ENCODE assay signal across 8 cellular contexts in genomic region chr6:11575408-11576033, GRCh38. TPM values are rescaled to one million over a fixed set of nuclear protein-coding genes. Genes with fewer than 3 reads are reported as not detected.
A peak's percentile ranks its signal among the peaks of the same experiment; 100 is the strongest.
DNase-seq lines count a peak whose midpoint lies in the region; ATAC-seq and TF ChIP-seq lines count a peak whose summit lies in the region.

No MANE protein-coding gene starts in this region.

- ATAC-seq in GM19467 (IDR thresholded peaks at IDR 0.05; ENCODE audit: unreplicated experiment) (peak; percentile 92), HG03520 (IDR thresholded peaks at IDR 0.05; ENCODE audit: unreplicated experiment) (peak; percentile 95)

- intact Hi-C loops in transverse colon (cut with DNase I; ENCODE audit: low total_unique reads) = no loop called here

- H3K4me1 Mint-ChIP-seq in nephron progenitor cell = no peaks in the 10 kb centered on the region

- no peak for TF ChIP-seq EP300 in transverse colon (IDR thresholded peaks at IDR 0.05; ENCODE audit: low read depth)

- in situ Hi-C loops in transverse colon (cut with MboI; ENCODE audit: low pct_ligation_motif_present in 1 of 4, low pct_unique_long_range_greater_than_20kb in 1 of 4, low sequenced_read_pairs in 3 of 4) = loop anchor here in 2 of 4 donors (10.0 to 25.0 kb wide), 4 partner anchors 81 to 1312 kb away; no protein-coding TSS in a partner anchor

- no peak overlapping the region for H3K27ac Mint-ChIP-seq in nephron progenitor cell

- TF ChIP-seq CTCF in nephron progenitor cell (IDR thresholded peaks at IDR 0.05) (peak; percentile 90), transverse colon (IDR thresholded peaks at IDR 0.05) (peak; percentile 80 to 86 (median 84))

- no peaks in the 10 kb centered on the region for H3K4me1 ChIP-seq in transverse colon

- no peaks in the 10 kb centered on the region for H3K9me3 ChIP-seq in transverse colon

- peak; percentile 87 for DNase-seq in DMS53 (lab: John Stamatoyannopoulos, UW)
- DNase-seq in NOMO-1 treated with dmso at 0.1 percent for 144 hours (lab: John Stamatoyannopoulos, UW; ENCODE audit: unreplicated experiment) = peak; percentile 41
- peak; percentile 17 for DNase-seq in activated T-cell treated with anti-CD3 and anti-CD28 coated beads for 1 hour (ENCODE audit: low read depth)
- DNase-seq in fibroblast of gingiva (ENCODE audit: low read depth) = peak; percentile 76
- peak; percentile 53 for DNase-seq in nephron progenitor cell
- DNase-seq in transverse colon = peak; percentile 57

- no peaks in the 10 kb centered on the region for H3K36me3 Mint-ChIP-seq in nephron progenitor cell (ENCODE audit: low read depth)

- H3K4me3 ChIP-seq in transverse colon = no peak overlapping the region

- no peaks in the 10 kb centered on the region for H3K36me3 ChIP-seq in transverse colon

- TF ChIP-seq POLR2A in transverse colon (IDR thresholded peaks at IDR 0.05) = no peak

- WGBS in transverse colon (ENCODE audit: low coverage in 1 of 2), 2 donors = 42 to 44% methylated on average over 10 of the region's 10 CpGs

- no peak overlapping the region for H3K27ac ChIP-seq in transverse colon

- H3K27me3 ChIP-seq in transverse colon = no peaks in the 10 kb centered on the region

- H3K27me3 Mint-ChIP-seq in nephron progenitor cell (ENCODE audit: low read depth, poor library complexity) = no peaks in the 10 kb centered on the region

- H3K4me3 Mint-ChIP-seq in nephron progenitor cell = no peak overlapping the region

- no peaks in the 10 kb centered on the region for H3K9me3 Mint-ChIP-seq in nephron progenitor cell

RNA-seq across cellular contexts. Expression of gene TMEM170B, which starts 38.0 kb away (rescaled TPM):
- 1 to 10 TPM; 1.6 to 8.0 (median 3.0) TPM for total RNA-seq in transverse colon

Comparison
In these comparisons a context has a peak if more than half of its experiments do, and no peak if none do; other contexts are left out.
1. DNase-seq: peak in every context shown above with its lines; median percentile 87 in DMS53; 76 in fibroblast of gingiva; 57 in transverse colon; 53 in nephron progenitor cell; 41 in NOMO-1 treated with dmso at 0.1 percent for 144 hours; 17 in activated T-cell treated with anti-CD3 and anti-CD28 coated beads for 1 hour.